Comparison of ENCODE assay signal across 8 cellular contexts in genomic region chr4:24913099-24913445, GRCh38. TPM values are rescaled to one million over a fixed set of nuclear protein-coding genes. Genes with fewer than 3 reads are reported as not detected.
DNase-seq lines count a peak whose midpoint lies in the region; ATAC-seq and TF ChIP-seq lines count a peak whose summit lies in the region.

No MANE protein-coding gene starts in this region.

- CTCF ChIA-PET in Caco-2 (lab: Charles Lee) = no interaction called here

- ATAC-seq in HG02885 (IDR thresholded peaks at IDR 0.05; ENCODE audit: poor library complexity, unreplicated experiment) = no peak

- H3K27ac ChIP-seq in VCaP = peak overlapping the region; percentile 92

- H3K4me3 Mint-ChIP-seq in Caco-2 (ENCODE audit: unreplicated experiment) (peak overlapping the region; percentile 75), glutamatergic neuron (ENCODE audit: unreplicated experiment) (peak overlapping the region; percentile 87)

- TF ChIP-seq CTCF in Caco-2 (IDR thresholded peaks at IDR 0.05; ENCODE audit: insufficient read depth in 1 of 2, low read depth in 1 of 2, low read length in 1 of 2, severe bottlenecking in 1 of 2, unreplicated experiment in 1 of 2) = no peak
- TF ChIP-seq CTCF in VCaP (conservative IDR thresholded peaks at IDR 0.05) = no peak
- no peak for TF ChIP-seq CTCF in glutamatergic neuron (IDR thresholded peaks at IDR 0.05; ENCODE audit: partially characterized antibody, unreplicated experiment)

- H3K36me3 ChIP-seq in Caco-2 (ENCODE audit: control insufficient read depth, insufficient read depth, low read length) = no peaks in the 10 kb centered on the region

- DNase-seq in Caco-2 = no peak
- DNase-seq in glutamatergic neuron = no peak
- peak; percentile 68 for DNase-seq in retina
- DNase-seq in stimulated activated CD4-positive, alpha-beta T cell treated with anti-CD3 and anti-CD28 coated beads, Interleukin-15, amount 100 ng/mL, for 24 hours = no peak
- no peak for DNase-seq in effector CD8-positive, alpha-beta T cell (lab: John Stamatoyannopoulos, UW)
- no peak for DNase-seq in NCI-H2107 (lab: John Stamatoyannopoulos, UW)

- H3K4me1 Mint-ChIP-seq in Caco-2 (ENCODE audit: low read depth, unreplicated experiment) (no peaks in the 10 kb centered on the region), glutamatergic neuron (ENCODE audit: low read depth, unreplicated experiment) (no peaks in the 10 kb centered on the region)

- 0 out of 2 replicates have a peak, but pooled peaks cover 3% of the 10 kb centered on the region for H3K9me3 ChIP-seq in Caco-2

- H3K27me3 Mint-ChIP-seq in Caco-2 (ENCODE audit: insufficient read depth, unreplicated experiment) (peaks cover 5% of the 10 kb centered on the region), glutamatergic neuron (ENCODE audit: unreplicated experiment) (peaks cover 5% of the 10 kb centered on the region)

- intact Hi-C loops in Caco-2 (cut with micrococcal nuclease; ENCODE audit: unreplicated experiment) = no loop called here

- H3K27ac Mint-ChIP-seq in Caco-2 (ENCODE audit: unreplicated experiment) (peak overlapping the region; percentile 65), glutamatergic neuron (ENCODE audit: unreplicated experiment) (peak overlapping the region; percentile 72)

- peak overlapping the region; percentile 33 for H3K4me3 ChIP-seq in Caco-2 (ENCODE audit: low read depth, low read length)

- no peaks in the 10 kb centered on the region for H3K27me3 ChIP-seq in Caco-2 (replicated peaks; ENCODE audit: control insufficient read depth, insufficient read depth, low read length)

- POLR2A ChIA-PET in Caco-2 (lab: Charles Lee) = no interaction called here

- peaks cover 13% of the 10 kb centered on the region for H3K9me3 Mint-ChIP-seq in Caco-2 (ENCODE audit: unreplicated experiment)
- H3K9me3 Mint-ChIP-seq in glutamatergic neuron (ENCODE audit: unreplicated experiment) = peaks cover 8% of the 10 kb centered on the region

- BruUV-seq in Caco-2 (replicated peaks; lab: Mats Ljungman, UMichigan) = no TSS peak

- H3K36me3 Mint-ChIP-seq in Caco-2 (ENCODE audit: insufficient read depth, unreplicated experiment) (no peaks in the 10 kb centered on the region), glutamatergic neuron (ENCODE audit: unreplicated experiment) (peaks cover 12% of the 10 kb centered on the region)

- no peaks in the 10 kb centered on the region for H3K4me1 ChIP-seq in Caco-2

RNA-seq across cellular contexts. Expression of gene CCDC149, which starts 0.2 kb away (rescaled TPM):
- total RNA-seq in Caco-2 (2022) = 0.95 and 1.7 TPM in 2 replicates
- 5.2 TPM for total RNA-seq in glutamatergic neuron (ENCODE audit: unreplicated experiment)
